ENCODE assay signal across 20 cellular contexts in the genomic region with DNA sequence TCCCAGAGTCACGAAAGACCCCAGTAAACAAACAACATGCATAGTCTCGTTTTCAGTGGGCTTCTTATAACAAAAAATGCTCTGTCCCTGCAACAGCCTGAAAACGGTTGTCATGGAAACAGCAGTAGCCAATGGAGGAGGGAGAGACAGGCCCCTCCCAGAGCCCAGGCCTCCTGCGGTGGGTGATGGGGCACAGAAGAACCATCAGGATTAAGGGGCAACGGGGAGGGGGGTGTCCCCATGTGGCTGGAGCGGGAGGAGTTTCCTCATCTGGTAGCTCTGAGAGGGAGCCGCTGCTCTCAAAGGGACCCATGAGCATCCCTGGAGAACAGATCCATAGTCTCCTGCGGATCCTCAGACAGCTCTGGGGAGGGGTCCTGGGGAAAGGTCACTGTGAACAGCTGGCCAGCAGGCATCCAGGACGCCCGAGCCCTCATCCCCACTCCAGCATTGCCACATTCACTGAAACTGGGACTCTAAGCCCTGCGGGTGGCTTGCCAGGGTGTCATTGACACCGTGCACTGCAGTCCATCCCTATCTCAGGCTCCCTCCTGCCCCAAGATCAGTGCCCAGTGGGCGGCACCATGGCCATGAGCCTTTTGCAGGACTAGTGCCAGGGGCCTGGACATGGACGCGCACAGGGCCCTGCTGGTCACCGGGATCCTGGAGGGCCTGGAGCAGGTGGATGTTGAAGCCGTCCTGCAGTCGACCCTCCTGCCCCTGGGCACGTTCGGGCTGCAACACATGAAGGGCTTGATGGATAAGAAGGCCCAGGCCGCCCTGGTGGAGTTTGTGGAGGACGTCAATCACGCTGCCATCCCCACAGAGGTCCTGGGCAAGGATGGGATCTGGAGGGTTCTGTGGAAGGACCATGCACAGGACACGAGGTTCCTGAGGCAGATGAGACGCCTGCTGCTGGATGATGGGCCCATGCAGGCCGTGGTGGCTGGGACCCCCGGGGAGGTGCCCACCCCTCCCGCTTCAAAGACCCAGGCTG. TPM values are rescaled to one million over a fixed set of nuclear protein-coding genes. Genes with fewer than 3 reads are reported as not detected.
DNase-seq lines count a peak whose midpoint lies in the region; ATAC-seq and TF ChIP-seq lines count a peak whose summit lies in the region.
"Had no signal": no experiment of that assay in that cellular context is flagged by ENCODE, and none has a peak within 500 bp of the region (broad histone marks: within the 10 kb centered on the region; RNA-seq: fewer than 3 reads in every experiment).

No MANE protein-coding gene starts in this region.

- CTCF ChIA-PET in activated naive CD4-positive, alpha-beta T cell treated with anti-CD3 and anti-CD28 coated beads for 36 hours (lab: Charles Lee) = interaction anchor here (0.8 to 1.8 kb wide), 2 partner anchors 9 to 10 kb away, joined by 3 to 9 read pairs; no protein-coding TSS in a partner anchor
- CTCF ChIA-PET in PC-9 (lab: Charles Lee) = no interaction called here

- peak overlapping the region; percentile 56 for H3K9ac ChIP-seq in neural cell (ENCODE audit: low read length)

- intact Hi-C loops in activated naive CD4-positive, alpha-beta T cell treated with anti-CD3 and anti-CD28 coated beads for 36 hours (cut with micrococcal nuclease) = no loop called here
- intact Hi-C loops in PC-9 (cut with micrococcal nuclease; ENCODE audit: unreplicated experiment) = no loop called here
- intact Hi-C loops in Right ventricle myocardium superior (cut with DNase I) = loop anchor here (10.0 kb wide), 1 partner anchor 131 kb away; a partner anchor contains a TSS

- H3F3A ChIP-seq in neural cell (ENCODE audit: insufficient read depth, low read length, poor library complexity, severe bottlenecking) (no peaks in the 10 kb centered on the region), PC-9 (ENCODE audit: insufficient read depth, low read depth) (peaks cover 5% of the 10 kb centered on the region; the same call in 1 of the 2 replicates)

- no peaks in the 10 kb centered on the region for H3K9me2 ChIP-seq in neural cell (ENCODE audit: insufficient read depth, low read length)
- H3K9me2 ChIP-seq in PC-9 (ENCODE audit: insufficient read depth) = no peaks in the 10 kb centered on the region

- H3K79me2 ChIP-seq in neural cell (replicated peaks; ENCODE audit: insufficient read depth, low read length) = no peaks in the 10 kb centered on the region
- no peaks in the 10 kb centered on the region for H3K79me2 ChIP-seq in PC-9 (ENCODE audit: low read depth)

- H3K27me3 Mint-ChIP-seq in activated naive CD4-positive, alpha-beta T cell treated with anti-CD3 and anti-CD28 coated beads for 36 hours (ENCODE audit: low read depth) = no peaks in the 10 kb centered on the region
- H3K27me3 Mint-ChIP-seq in chondrocyte (ENCODE audit: low read depth) = peaks cover 8% of the 10 kb centered on the region

- peak overlapping the region; percentile 60 for H2AFZ ChIP-seq in neural cell (ENCODE audit: low read depth, low read length)
- H2AFZ ChIP-seq in PC-9 = no peak overlapping the region

- H3K27ac ChIP-seq in cingulate gyrus (ENCODE audit: low read depth, low read length) = peak overlapping the region; percentile 54
- peak overlapping the region; percentile 72 for H3K27ac ChIP-seq in neural cell (ENCODE audit: low read length)
- H3K27ac ChIP-seq in PC-9 = no peak overlapping the region
- H3K27ac ChIP-seq: coronary artery, epithelial cell of prostate, Peyer's patch, right lobe of liver, SK-N-MC, stomach had no signal

- DNase-seq in activated naive CD4-positive, alpha-beta T cell treated with anti-CD3 and anti-CD28 coated beads, Interleukin-2, amount 50 U/mL, for 72 hours (ENCODE audit: low spot score in 2 of 2) = peak in 1 of 2 donors; percentile 48
- DNase-seq in activated naive CD4-positive, alpha-beta T cell treated with anti-CD3 and anti-CD28 coated beads for 36 hours = no peak
- DNase-seq in PC-9 (no peak), Right ventricle myocardium superior (no peak), GDM1 (lab: John Stamatoyannopoulos, UW) (no peak), chondrocyte (ENCODE audit: low spot score) (no peak)
- DNase-seq: activated naive CD4-positive, alpha-beta T cell; Karpas-422; left cardiac atrium; NCI-H1105; NCI-H2171; Peyer's patch; stimulated activated CD4-positive, alpha-beta T cell treated with anti-CD3 and anti-CD28 coated beads, Interleukin-2, amount 100 ng/mL, for 24 hours; stomach had no signal

- H3K4me2 ChIP-seq in neural cell (ENCODE audit: low read length) = no peak overlapping the region
- H3K4me2 ChIP-seq in PC-9 = no peak overlapping the region

- H3K4me1 ChIP-seq in PC-9 (replicated peaks; ENCODE audit: insufficient read depth) = peaks cover 8% of the 10 kb centered on the region; the same call in 1 of the 2 replicates

- peak; percentile 48 for TF ChIP-seq EP300 in neural cell (conservative IDR thresholded peaks at IDR 0.05; ENCODE audit: poor library complexity, severe bottlenecking)

- peaks cover 19% of the 10 kb centered on the region for H3K4me1 Mint-ChIP-seq in activated naive CD4-positive, alpha-beta T cell treated with anti-CD3 and anti-CD28 coated beads for 36 hours (ENCODE audit: low read depth)
- H3K4me1 Mint-ChIP-seq in chondrocyte (ENCODE audit: low read depth) = peaks cover 10% of the 10 kb centered on the region

- H3K27me3 ChIP-seq in neural cell (ENCODE audit: insufficient read depth, low read depth, low read length) (no peaks in the 10 kb centered on the region), PC-9 (ENCODE audit: insufficient read depth, low read depth) (peaks cover 14% of the 10 kb centered on the region)
- H3K27me3 ChIP-seq: Peyer's patch, right lobe of liver had no signal

- BruUV-seq in PC-9 (replicated peaks; lab: Mats Ljungman, UMichigan) = no TSS peak

- POLR2A ChIA-PET in PC-9 (lab: Charles Lee; ENCODE audit: unreplicated experiment) = no interaction called here

- no peaks in the 10 kb centered on the region for H3K36me3 Mint-ChIP-seq in activated naive CD4-positive, alpha-beta T cell treated with anti-CD3 and anti-CD28 coated beads, Interleukin-2, amount 50 U/mL, for 72 hours
- no peaks in the 10 kb centered on the region for H3K36me3 Mint-ChIP-seq in activated naive CD4-positive, alpha-beta T cell treated with anti-CD3 and anti-CD28 coated beads for 36 hours (ENCODE audit: low read depth)
- H3K36me3 Mint-ChIP-seq in chondrocyte (ENCODE audit: low read depth) = no peaks in the 10 kb centered on the region

- no peaks in the 10 kb centered on the region for H3K9me3 Mint-ChIP-seq in activated naive CD4-positive, alpha-beta T cell treated with anti-CD3 and anti-CD28 coated beads, Interleukin-2, amount 50 U/mL, for 72 hours
- no peaks in the 10 kb centered on the region for H3K9me3 Mint-ChIP-seq in activated naive CD4-positive, alpha-beta T cell treated with anti-CD3 and anti-CD28 coated beads for 36 hours
- H3K9me3 Mint-ChIP-seq in chondrocyte (ENCODE audit: low read depth) = no peaks in the 10 kb centered on the region

- H3K36me3 ChIP-seq in neural cell (ENCODE audit: insufficient read depth, low read length) = no peaks in the 10 kb centered on the region
- no peaks in the 10 kb centered on the region for H3K36me3 ChIP-seq in PC-9 (ENCODE audit: low read depth)
- H3K36me3 ChIP-seq: Peyer's patch, right lobe of liver, stomach had no signal

- H3K9me3 ChIP-seq in neural cell (ENCODE audit: low read length) (no peaks in the 10 kb centered on the region), PC-9 (ENCODE audit: insufficient read depth, low read depth) (no peaks in the 10 kb centered on the region)
- H3K9me3 ChIP-seq: Peyer's patch, right lobe of liver, stomach had no signal

- no peak overlapping the region for H3K4me3 Mint-ChIP-seq in activated naive CD4-positive, alpha-beta T cell treated with anti-CD3 and anti-CD28 coated beads for 36 hours
- H3K4me3 Mint-ChIP-seq in chondrocyte (ENCODE audit: unreplicated experiment) = no peak overlapping the region

- TF ChIP-seq CTCF in neural cell (IDR thresholded peaks at IDR 0.05; ENCODE audit: poor library complexity, severe bottlenecking) (no peak), PC-9 (conservative IDR thresholded peaks at IDR 0.05) (no peak), chondrocyte (IDR thresholded peaks at IDR 0.05) (no peak)

- peak; percentile 17 for TF ChIP-seq RAD21 in neural cell (conservative IDR thresholded peaks at IDR 0.05)

- H4K20me1 ChIP-seq in neural cell (ENCODE audit: insufficient read depth) (no peaks in the 10 kb centered on the region), PC-9 (ENCODE audit: insufficient read depth) (no peaks in the 10 kb centered on the region)

- no peak for ATAC-seq in activated naive CD4-positive, alpha-beta T cell treated with anti-CD3 and anti-CD28 coated beads, Interleukin-2, amount 50 U/mL, for 72 hours
- no peak for ATAC-seq in Right ventricle myocardium superior (ENCODE audit: poor library complexity)
- ATAC-seq: left cardiac atrium, right lobe of liver had no signal

- H3K4me3 ChIP-seq in neural cell (ENCODE audit: low read length) (peak overlapping the region; percentile 38), PC-9 (no peak overlapping the region)
- H3K4me3 ChIP-seq: coronary artery, Peyer's patch, right lobe of liver, SK-N-MC, stomach had no signal

- H3K27ac Mint-ChIP-seq in activated naive CD4-positive, alpha-beta T cell treated with anti-CD3 and anti-CD28 coated beads, Interleukin-2, amount 50 U/mL, for 72 hours = peak overlapping the region; percentile 35 to 69
- H3K27ac Mint-ChIP-seq in activated naive CD4-positive, alpha-beta T cell treated with anti-CD3 and anti-CD28 coated beads for 36 hours = no peak overlapping the region
- H3K27ac Mint-ChIP-seq in chondrocyte (ENCODE audit: unreplicated experiment) = no peak overlapping the region

TF ChIP-seq in neural cell, 6 proteins besides CTCF, POLR2A, EP300 and RAD21 (continues in another document):
- TF ChIP-seq SMC3 (conservative IDR thresholded peaks at IDR 0.05; ENCODE audit: poor library complexity) (no peak), MXI1 (conservative IDR thresholded peaks at IDR 0.05; ENCODE audit: poor library complexity, severe bottlenecking) (no peak), EZH2 (IDR thresholded peaks at IDR 0.05; ENCODE audit: borderline replicate concordance, insufficient read depth, low read length, poor library complexity, severe bottlenecking) (no peak), POLR2AphosphoS5 (IDR thresholded peaks at IDR 0.05) (no peak)

RNA-seq across cellular contexts. Expression of a gene that starts 37.7 kb away (rescaled TPM):
- under 1 TPM; 0.06 to 0.43 TPM for total RNA-seq in activated naive CD4-positive, alpha-beta T cell treated with anti-CD3 and anti-CD28 coated beads, Interleukin-2, amount 50 U/mL, for 72 hours
- total RNA-seq in activated naive CD4-positive, alpha-beta T cell treated with anti-CD3 and anti-CD28 coated beads for 36 hours = under 1 TPM; 0.35 to 0.52 TPM
- polyA plus RNA-seq in neural cell = 9.9 and 10.1 TPM in 2 replicates
- 24.0 and 27.0 TPM in 2 replicates for polyA minus RNA-seq in neural cell
- not detected in 2 replicates for total RNA-seq in PC-9 (2021)
- 0.65 TPM for total RNA-seq in Right ventricle myocardium superior
- 2.2 to 5.5 TPM (median 2.5 TPM) in 3 replicates for total RNA-seq in chondrocyte

Comparison
In these comparisons a context has a peak if more than half of its experiments do, and no peak if none do; other contexts are left out.
1. H3K27ac Mint-ChIP-seq: peak in activated naive CD4-positive, alpha-beta T cell treated with anti-CD3 and anti-CD28 coated beads, Interleukin-2, amount 50 U/mL, for 72 hours (2 of 2); none in activated naive CD4-positive, alpha-beta T cell treated with anti-CD3 and anti-CD28 coated beads for 36 hours (single experiment) and chondrocyte (single experiment).